2 cellular contexts compared by ENCODE assay signal in the genomic region with DNA sequence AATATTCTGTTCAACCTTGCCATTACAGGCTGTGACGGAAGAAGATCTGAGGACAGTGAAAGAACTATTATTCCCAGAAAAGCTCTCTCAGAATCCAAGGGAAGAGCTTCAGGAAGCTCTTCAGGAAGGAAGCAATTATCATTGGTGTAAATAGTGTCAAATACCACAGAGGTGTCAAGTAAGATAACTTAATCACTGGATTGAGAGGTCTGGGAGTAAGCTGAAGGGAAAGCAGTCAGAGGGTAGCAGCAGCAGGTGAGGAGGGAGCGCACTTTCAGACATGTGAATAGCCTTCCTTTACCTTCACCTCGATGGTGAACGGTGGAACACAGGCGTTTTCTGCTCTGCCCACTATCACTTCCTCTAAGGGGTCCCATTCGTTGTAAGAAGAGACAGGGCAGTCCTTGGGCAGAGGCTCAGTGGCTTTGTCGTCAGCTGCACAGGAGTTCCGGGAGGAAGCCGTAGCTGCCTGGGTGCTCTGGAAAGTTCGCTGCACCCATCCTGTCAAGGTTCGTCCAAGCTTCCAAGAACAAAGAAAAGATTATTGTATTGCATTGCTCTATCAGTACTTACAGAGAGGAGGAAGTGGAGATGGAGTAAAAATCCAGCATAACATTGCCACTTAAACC.
A peak's percentile ranks its signal among the peaks of the same experiment; 100 is the strongest.
TF ChIP-seq lines count a peak whose summit lies in the region.

No MANE protein-coding gene starts in this region.

TF ChIP-seq in GM12891, 5 proteins besides CTCF, POLR2A, EP300 and RAD21:
- peak; percentile 35; the same call in 1 of the 2 replicates for TF ChIP-seq SPI1 (IDR thresholded peaks at IDR 0.05; ENCODE audit: low read depth, low read length)
- no peak for TF ChIP-seq TAF1 (IDR thresholded peaks at IDR 0.05; ENCODE audit: low read depth, low read length)

TF ChIP-seq in GM12878, 131 proteins besides CTCF, POLR2A, EP300 and RAD21:
- TF ChIP-seq YY1 (IDR thresholded peaks at IDR 0.05; ENCODE audit: low read depth, low read length): no peak
- TF ChIP-seq CHD1 (IDR thresholded peaks at IDR 0.05; ENCODE audit: low read depth, low read length): no peak
- TF ChIP-seq, protein P1, sequence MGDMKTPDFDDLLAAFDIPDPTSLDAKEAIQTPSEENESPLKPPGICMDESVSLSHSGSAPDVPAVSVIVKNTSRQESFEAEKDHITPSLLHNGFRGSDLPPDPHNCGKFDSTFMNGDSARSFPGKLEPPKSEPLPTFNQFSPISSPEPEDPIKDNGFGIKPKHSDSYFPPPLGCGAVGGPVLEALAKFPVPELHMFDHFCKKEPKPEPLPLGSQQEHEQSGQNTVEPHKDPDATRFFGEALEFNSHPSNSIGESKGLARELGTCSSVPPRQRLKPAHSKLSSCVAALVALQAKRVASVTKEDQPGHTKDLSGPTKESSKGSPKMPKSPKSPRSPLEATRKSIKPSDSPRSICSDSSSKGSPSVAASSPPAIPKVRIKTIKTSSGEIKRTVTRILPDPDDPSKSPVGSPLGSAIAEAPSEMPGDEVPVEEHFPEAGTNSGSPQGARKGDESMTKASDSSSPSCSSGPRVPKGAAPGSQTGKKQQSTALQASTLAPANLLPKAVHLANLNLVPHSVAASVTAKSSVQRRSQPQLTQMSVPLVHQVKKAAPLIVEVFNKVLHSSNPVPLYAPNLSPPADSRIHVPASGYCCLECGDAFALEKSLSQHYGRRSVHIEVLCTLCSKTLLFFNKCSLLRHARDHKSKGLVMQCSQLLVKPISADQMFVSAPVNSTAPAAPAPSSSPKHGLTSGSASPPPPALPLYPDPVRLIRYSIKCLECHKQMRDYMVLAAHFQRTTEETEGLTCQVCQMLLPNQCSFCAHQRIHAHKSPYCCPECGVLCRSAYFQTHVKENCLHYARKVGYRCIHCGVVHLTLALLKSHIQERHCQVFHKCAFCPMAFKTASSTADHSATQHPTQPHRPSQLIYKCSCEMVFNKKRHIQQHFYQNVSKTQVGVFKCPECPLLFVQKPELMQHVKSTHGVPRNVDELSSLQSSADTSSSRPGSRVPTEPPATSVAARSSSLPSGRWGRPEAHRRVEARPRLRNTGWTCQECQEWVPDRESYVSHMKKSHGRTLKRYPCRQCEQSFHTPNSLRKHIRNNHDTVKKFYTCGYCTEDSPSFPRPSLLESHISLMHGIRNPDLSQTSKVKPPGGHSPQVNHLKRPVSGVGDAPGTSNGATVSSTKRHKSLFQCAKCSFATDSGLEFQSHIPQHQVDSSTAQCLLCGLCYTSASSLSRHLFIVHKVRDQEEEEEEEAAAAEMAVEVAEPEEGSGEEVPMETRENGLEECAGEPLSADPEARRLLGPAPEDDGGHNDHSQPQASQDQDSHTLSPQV (IDR thresholded peaks at IDR 0.05): no peak
- TF ChIP-seq, protein P2, sequence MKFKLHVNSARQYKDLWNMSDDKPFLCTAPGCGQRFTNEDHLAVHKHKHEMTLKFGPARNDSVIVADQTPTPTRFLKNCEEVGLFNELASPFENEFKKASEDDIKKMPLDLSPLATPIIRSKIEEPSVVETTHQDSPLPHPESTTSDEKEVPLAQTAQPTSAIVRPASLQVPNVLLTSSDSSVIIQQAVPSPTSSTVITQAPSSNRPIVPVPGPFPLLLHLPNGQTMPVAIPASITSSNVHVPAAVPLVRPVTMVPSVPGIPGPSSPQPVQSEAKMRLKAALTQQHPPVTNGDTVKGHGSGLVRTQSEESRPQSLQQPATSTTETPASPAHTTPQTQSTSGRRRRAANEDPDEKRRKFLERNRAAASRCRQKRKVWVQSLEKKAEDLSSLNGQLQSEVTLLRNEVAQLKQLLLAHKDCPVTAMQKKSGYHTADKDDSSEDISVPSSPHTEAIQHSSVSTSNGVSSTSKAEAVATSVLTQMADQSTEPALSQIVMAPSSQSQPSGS (IDR thresholded peaks at IDR 0.05; ENCODE audit: low read length): no peak
- no peak for TF ChIP-seq STAT3 (IDR thresholded peaks at IDR 0.05; ENCODE audit: low read depth, low read length)
- no peak for TF ChIP-seq ZSCAN29 (IDR thresholded peaks at IDR 0.05)
- TF ChIP-seq, protein P3, sequence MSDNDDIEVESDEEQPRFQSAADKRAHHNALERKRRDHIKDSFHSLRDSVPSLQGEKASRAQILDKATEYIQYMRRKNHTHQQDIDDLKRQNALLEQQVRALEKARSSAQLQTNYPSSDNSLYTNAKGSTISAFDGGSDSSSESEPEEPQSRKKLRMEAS (IDR thresholded peaks at IDR 0.05; ENCODE audit: low read depth, low read length): no peak
- TF ChIP-seq, protein P4, sequence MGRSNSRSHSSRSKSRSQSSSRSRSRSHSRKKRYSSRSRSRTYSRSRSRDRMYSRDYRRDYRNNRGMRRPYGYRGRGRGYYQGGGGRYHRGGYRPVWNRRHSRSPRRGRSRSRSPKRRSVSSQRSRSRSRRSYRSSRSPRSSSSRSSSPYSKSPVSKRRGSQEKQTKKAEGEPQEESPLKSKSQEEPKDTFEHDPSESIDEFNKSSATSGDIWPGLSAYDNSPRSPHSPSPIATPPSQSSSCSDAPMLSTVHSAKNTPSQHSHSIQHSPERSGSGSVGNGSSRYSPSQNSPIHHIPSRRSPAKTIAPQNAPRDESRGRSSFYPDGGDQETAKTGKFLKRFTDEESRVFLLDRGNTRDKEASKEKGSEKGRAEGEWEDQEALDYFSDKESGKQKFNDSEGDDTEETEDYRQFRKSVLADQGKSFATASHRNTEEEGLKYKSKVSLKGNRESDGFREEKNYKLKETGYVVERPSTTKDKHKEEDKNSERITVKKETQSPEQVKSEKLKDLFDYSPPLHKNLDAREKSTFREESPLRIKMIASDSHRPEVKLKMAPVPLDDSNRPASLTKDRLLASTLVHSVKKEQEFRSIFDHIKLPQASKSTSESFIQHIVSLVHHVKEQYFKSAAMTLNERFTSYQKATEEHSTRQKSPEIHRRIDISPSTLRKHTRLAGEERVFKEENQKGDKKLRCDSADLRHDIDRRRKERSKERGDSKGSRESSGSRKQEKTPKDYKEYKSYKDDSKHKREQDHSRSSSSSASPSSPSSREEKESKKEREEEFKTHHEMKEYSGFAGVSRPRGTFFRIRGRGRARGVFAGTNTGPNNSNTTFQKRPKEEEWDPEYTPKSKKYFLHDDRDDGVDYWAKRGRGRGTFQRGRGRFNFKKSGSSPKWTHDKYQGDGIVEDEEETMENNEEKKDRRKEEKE (IDR thresholded peaks at IDR 0.05): no peak
- no peak for TF ChIP-seq ZNF274 (IDR thresholded peaks at IDR 0.05; ENCODE audit: insufficient read depth, insufficient read length)
- no peak for TF ChIP-seq KLF5 (IDR thresholded peaks at IDR 0.05; ENCODE audit: partially characterized antibody)
- TF ChIP-seq YBX1 (IDR thresholded peaks at IDR 0.05): no peak
TF ChIP-seq in GM12878: peak in this region for 0.
